ENCODE assay signal across 11 cellular contexts in the genomic region with DNA sequence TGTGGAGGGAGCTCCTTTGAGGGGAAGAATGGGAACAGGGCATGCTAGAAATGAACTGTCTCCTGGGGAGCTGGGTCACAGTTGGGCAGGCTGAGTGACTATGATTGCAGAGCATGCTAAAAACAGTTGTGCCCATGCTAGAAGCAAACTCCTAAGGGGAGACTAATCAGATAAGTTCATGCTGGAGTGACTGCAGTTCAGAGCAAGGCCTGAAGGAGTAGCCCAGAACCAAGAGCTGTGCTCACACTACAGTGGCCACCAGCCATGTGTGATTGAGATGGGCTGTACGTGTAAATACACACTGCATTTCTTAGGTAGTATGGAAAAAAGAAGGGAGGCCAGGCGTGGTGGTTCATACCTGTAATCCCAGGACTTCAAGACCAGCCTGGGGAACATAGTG. TPM values are rescaled to one million over a fixed set of nuclear protein-coding genes. Genes with fewer than 3 reads are reported as not detected.
DNase-seq lines count a peak whose midpoint lies in the region; ATAC-seq and TF ChIP-seq lines count a peak whose summit lies in the region.
"Had no signal": no experiment of that assay in that cellular context is flagged by ENCODE, and none has a peak within 500 bp of the region (broad histone marks: within the 10 kb centered on the region; RNA-seq: fewer than 3 reads in every experiment).

No MANE protein-coding gene starts in this region.

- H4K8ac ChIP-seq in H9 (replicated peaks; ENCODE audit: insufficient read length, low read depth, low read length): no peak overlapping the region

- no peaks in the 10 kb centered on the region for H3K4me1 ChIP-seq in H9 (ENCODE audit: insufficient read depth, low read length)

- H2BK5ac ChIP-seq in H9 (ENCODE audit: insufficient read length, low read length): no peak overlapping the region

- no peak for TF ChIP-seq CTCF in CD4-positive, alpha-beta T cell (IDR thresholded peaks at IDR 0.05)
- peak; percentile 27; the same call in 1 of the 3 replicates for TF ChIP-seq CTCF in H9 (conservative IDR thresholded peaks at IDR 0.05)
- TF ChIP-seq CTCF in activated CD8-positive, alpha-beta T cell treated with anti-CD3 and anti-CD28 coated beads for 36 hours (IDR thresholded peaks at IDR 0.05): peak; percentile 28

- no peaks in the 10 kb centered on the region for H3K79me1 ChIP-seq in H9 (ENCODE audit: insufficient read depth, low read depth, low read length, poor library complexity, severe bottlenecking)

- no peak overlapping the region for H2BK120ac ChIP-seq in H9 (ENCODE audit: low read depth, low read length, poor library complexity, severe bottlenecking)

- H3K18ac ChIP-seq in H9 (ENCODE audit: insufficient read length, low read depth, low read length): no peak overlapping the region

- peaks cover 83% of the 10 kb centered on the region for H3K36me3 Mint-ChIP-seq in CD4-positive, alpha-beta T cell (ENCODE audit: low read depth)
- peaks cover 15 to 52% (median 49%) of the 10 kb centered on the region in 3 experiments; a peak in 6 of 7 replicates for H3K36me3 Mint-ChIP-seq in H9 (ENCODE audit: insufficient read depth in 1 of 3, low read depth in 3 of 3)
- peaks cover 37% of the 10 kb centered on the region for H3K36me3 Mint-ChIP-seq in activated CD8-positive, alpha-beta T cell treated with anti-CD3 and anti-CD28 coated beads for 36 hours (ENCODE audit: low read depth)
- H3K36me3 Mint-ChIP-seq in naive thymus-derived CD8-positive, alpha-beta T cell: peaks cover 5 to 81% (median 8%) of the 10 kb centered on the region in 3 donors

- no peaks in the 10 kb centered on the region for H3K9me3 Mint-ChIP-seq in CD4-positive, alpha-beta T cell
- H3K9me3 Mint-ChIP-seq in H9: peaks cover 2 to 3% of the 10 kb centered on the region in 2 experiments; a peak in 2 of 5 replicates
- H3K9me3 Mint-ChIP-seq in activated CD8-positive, alpha-beta T cell treated with anti-CD3 and anti-CD28 coated beads for 36 hours: no peaks in the 10 kb centered on the region
- peaks cover 0 to 5% (median 0%) of the 10 kb centered on the region in 9 donors for H3K9me3 Mint-ChIP-seq in naive thymus-derived CD8-positive, alpha-beta T cell

- no peak overlapping the region for H3K23ac ChIP-seq in H9 (ENCODE audit: insufficient read length, low read depth, low read length)

- H3K4me2 ChIP-seq in H9 (ENCODE audit: insufficient read depth, insufficient read length, low read length): no peak overlapping the region

- H3T11ph ChIP-seq in H9 (ENCODE audit: low read length): no peak overlapping the region

- H3K27ac Mint-ChIP-seq in CD4-positive, alpha-beta T cell: no peak overlapping the region
- no peak overlapping the region for H3K27ac Mint-ChIP-seq in H9
- no peak overlapping the region for H3K27ac Mint-ChIP-seq in activated CD8-positive, alpha-beta T cell treated with anti-CD3 and anti-CD28 coated beads for 36 hours
- H3K27ac Mint-ChIP-seq in naive thymus-derived CD8-positive, alpha-beta T cell: peak overlapping the region in 1 of 10 donors; percentile 49

- H3K27me3 ChIP-seq in CD4-positive, alpha-beta T cell (ENCODE audit: control insufficient read depth, insufficient read depth, low read length): no peaks in the 10 kb centered on the region
- H3K27me3 ChIP-seq in H9 (ENCODE audit: insufficient read depth, low read length): no peaks in the 10 kb centered on the region
- H3K27me3 ChIP-seq: gastroesophageal sphincter, testis had no signal

- intact Hi-C loops in CD4-positive, alpha-beta T cell (cut with DNase I, micrococcal nuclease): no loop called here
- intact Hi-C loops in activated CD8-positive, alpha-beta T cell treated with anti-CD3 and anti-CD28 coated beads for 36 hours (cut with micrococcal nuclease): no loop called here

- no peak overlapping the region for H3K4ac ChIP-seq in H9 (ENCODE audit: low read depth, low read length)

- no peaks in the 10 kb centered on the region for H3K27me3 Mint-ChIP-seq in CD4-positive, alpha-beta T cell
- no peaks in the 10 kb centered on the region for H3K27me3 Mint-ChIP-seq in H9 (ENCODE audit: low read depth)
- H3K27me3 Mint-ChIP-seq in activated CD8-positive, alpha-beta T cell treated with anti-CD3 and anti-CD28 coated beads for 36 hours: no peaks in the 10 kb centered on the region
- H3K27me3 Mint-ChIP-seq in naive thymus-derived CD8-positive, alpha-beta T cell: no peaks in the 10 kb centered on the region

- no peaks in the 10 kb centered on the region for H3K9me3 ChIP-seq in CD4-positive, alpha-beta T cell (ENCODE audit: control insufficient read depth, low read length)
- H3K9me3 ChIP-seq in H9 (ENCODE audit: control insufficient read depth, low read depth, low read length): no peaks in the 10 kb centered on the region
- H3K9me3 ChIP-seq: testis had no signal

- H4K20me1 ChIP-seq in H9 (ENCODE audit: control insufficient read depth, insufficient read depth, insufficient read length): no peaks in the 10 kb centered on the region

- no peak overlapping the region for H2BK15ac ChIP-seq in H9 (ENCODE audit: low read depth, low read length)

- H4K5ac ChIP-seq in H9 (ENCODE audit: insufficient read length, low read depth, low read length): no peak overlapping the region

- no peak overlapping the region for H2BK20ac ChIP-seq in H9 (ENCODE audit: low read depth, low read length, poor library complexity, severe bottlenecking)

- CTCF ChIA-PET in CD4-positive, alpha-beta T cell (lab: Charles Lee): no interaction called here
- CTCF ChIA-PET in activated CD8-positive, alpha-beta T cell treated with anti-CD3 and anti-CD28 coated beads for 36 hours (lab: Charles Lee): interaction anchor here (0.8 to 4.5 kb wide), 4 partner anchors 17 to 71 kb away, joined by 3 to 33 read pairs (median 4); no protein-coding TSS in a partner anchor
- CTCF ChIA-PET in HEK293T (lab: Yijun Ruan, JAX): no interaction called here

- no peak overlapping the region for H3K27ac ChIP-seq in CD4-positive, alpha-beta T cell (ENCODE audit: low read depth, low read length)
- H3K27ac ChIP-seq in H9 (ENCODE audit: insufficient read length, low read depth, low read length): no peak overlapping the region
- H3K27ac ChIP-seq: gastroesophageal sphincter, testis had no signal

- no peak overlapping the region for H2AK5ac ChIP-seq in H9 (ENCODE audit: insufficient read length, low read length)

- H3K23me2 ChIP-seq in H9 (ENCODE audit: insufficient read length, low read depth, low read length, poor library complexity, severe bottlenecking): no peaks in the 10 kb centered on the region

- peaks cover 10% of the 10 kb centered on the region for H3K4me1 Mint-ChIP-seq in CD4-positive, alpha-beta T cell (ENCODE audit: low read depth)
- H3K4me1 Mint-ChIP-seq in H9: peaks cover under 1 to 12% of the 10 kb centered on the region in 2 experiments; a peak in 2 of 4 replicates
- peaks cover 5% of the 10 kb centered on the region for H3K4me1 Mint-ChIP-seq in activated CD8-positive, alpha-beta T cell treated with anti-CD3 and anti-CD28 coated beads for 36 hours (ENCODE audit: low read depth)
- peaks cover 15 to 24% (median 20%) of the 10 kb centered on the region in 4 donors for H3K4me1 Mint-ChIP-seq in naive thymus-derived CD8-positive, alpha-beta T cell

- no peak overlapping the region; the same call in 1 of the 2 replicates for H3K14ac ChIP-seq in H9 (ENCODE audit: insufficient read depth, low read length)

- peak; percentile 66 for ATAC-seq in CD4-positive, alpha-beta T cell (ENCODE audit: poor library complexity)
- ATAC-seq in activated CD8-positive, alpha-beta T cell treated with anti-CD3 and anti-CD28 coated beads for 36 hours: peak; percentile 43
- peak; percentile 39 to 65 for ATAC-seq in naive thymus-derived CD8-positive, alpha-beta T cell
- no peak for ATAC-seq in HG02885 (IDR thresholded peaks at IDR 0.05; ENCODE audit: poor library complexity, unreplicated experiment)
- ATAC-seq: gastroesophageal sphincter had no signal

- no peaks in the 10 kb centered on the region for H3K79me2 ChIP-seq in H9 (ENCODE audit: insufficient read depth, low read length)

- no peak overlapping the region for H2AFZ ChIP-seq in H9 (ENCODE audit: low read length)

- no CpG with 5 or more reads among the region's 2 CpGs for WGBS in H9 (ENCODE audit: extremely low coverage, insufficient read length, low lambda C conversion rate)

- H3K56ac ChIP-seq in H9 (ENCODE audit: insufficient read length, low read depth, low read length): no peak overlapping the region

- no peak overlapping the region for H4K91ac ChIP-seq in H9 (ENCODE audit: insufficient read length, low read depth, low read length)

- no peak overlapping the region for H2BK12ac ChIP-seq in H9 (ENCODE audit: insufficient read length, low read depth, low read length)

- DNase-seq in CD4-positive, alpha-beta T cell: no peak
- DNase-seq in H9: no peak
- DNase-seq in activated CD8-positive, alpha-beta T cell treated with anti-CD3 and anti-CD28 coated beads for 36 hours: no peak
- no peak for DNase-seq in naive thymus-derived CD8-positive, alpha-beta T cell
- no peak for DNase-seq in NCI-H748 (lab: John Stamatoyannopoulos, UW; ENCODE audit: unreplicated experiment)
- DNase-seq in HEK293T (ENCODE audit: extremely low spot score): no peak
- no peak for DNase-seq in stimulated activated CD4-positive, alpha-beta T cell treated with anti-CD3 and anti-CD28 coated beads, Interleukin-12 subunit alpha, Interleukin-12 subunit beta, amount 100 ng/mL, for 4 hours
- DNase-seq: activated gamma-delta T cell, testis had no signal

- POLR2A ChIA-PET in CD4-positive, alpha-beta T cell (lab: Charles Lee): no interaction called here
- POLR2A ChIA-PET in activated CD8-positive, alpha-beta T cell treated with anti-CD3 and anti-CD28 coated beads for 36 hours (lab: Charles Lee): interaction anchor here (0.8 to 1.9 kb wide), 3 partner anchors 9 to 26 kb away, joined by 3 to 10 read pairs (median 6); no protein-coding TSS in a partner anchor
- POLR2A ChIA-PET in naive thymus-derived CD8-positive, alpha-beta T cell (lab: Charles Lee): interaction anchor here (0.8 to 1.0 kb wide), 4 partner anchors 9 to 276 kb away, joined by 3 to 5 read pairs (median 3); a partner anchor contains a TSS
- POLR2A ChIA-PET in HEK293T (lab: Yijun Ruan, JAX): no interaction called here

- no peak overlapping the region for H3K9ac ChIP-seq in H9 (ENCODE audit: extremely low read depth, insufficient read length, low read length)

- H3K4me3 Mint-ChIP-seq in CD4-positive, alpha-beta T cell: no peak overlapping the region
- no peak overlapping the region; a peak in 1 of 5 replicates for H3K4me3 Mint-ChIP-seq in H9
- H3K4me3 Mint-ChIP-seq in activated CD8-positive, alpha-beta T cell treated with anti-CD3 and anti-CD28 coated beads for 36 hours: no peak overlapping the region
- no peak overlapping the region for H3K4me3 Mint-ChIP-seq in naive thymus-derived CD8-positive, alpha-beta T cell

RNA-seq across cellular contexts. Expression of a gene that starts 10.3 kb away (rescaled TPM):
- 10 to 100 TPM; 46.7 to 52.6 TPM for total RNA-seq in CD4-positive, alpha-beta T cell
- 31.6 and 41.9 TPM in 2 replicates for total RNA-seq in H9 (2021)
- 10 to 100 TPM; 12.1 to 14.8 TPM for total RNA-seq in activated CD8-positive, alpha-beta T cell treated with anti-CD3 and anti-CD28 coated beads for 36 hours
- 10 to 100 TPM; 52.2 to 57.1 TPM for total RNA-seq in naive thymus-derived CD8-positive, alpha-beta T cell
- under 1 TPM in 2 of 3 donors, not detected in 1; 0.07 to 0.22 TPM for polyA plus RNA-seq in naive thymus-derived CD8-positive, alpha-beta T cell

RNA-seq across cellular contexts. Expression of a gene that starts 11.6 kb away (rescaled TPM):
- 10 to 100 TPM; 93.1 to 97.5 TPM for total RNA-seq in CD4-positive, alpha-beta T cell
- 29.8 and 30.2 TPM in 2 replicates for total RNA-seq in H9 (2021)
- 10 to 100 TPM; 36.9 to 38.8 TPM for total RNA-seq in activated CD8-positive, alpha-beta T cell treated with anti-CD3 and anti-CD28 coated beads for 36 hours
- total RNA-seq in naive thymus-derived CD8-positive, alpha-beta T cell: 100 to 1,000 TPM; 102 to 110 TPM
- polyA plus RNA-seq in naive thymus-derived CD8-positive, alpha-beta T cell: 10 to 100 TPM; 29.8 to 42.8 (median 30.3) TPM

RNA-seq across cellular contexts. Expression of a gene that starts 29.0 kb away (rescaled TPM):
- total RNA-seq in CD4-positive, alpha-beta T cell: 10 to 100 TPM; 28.7 to 30.2 TPM
- 15.4 and 16.5 TPM in 2 replicates for total RNA-seq in H9 (2021)
- total RNA-seq in activated CD8-positive, alpha-beta T cell treated with anti-CD3 and anti-CD28 coated beads for 36 hours: 10 to 100 TPM; 34.3 to 34.9 TPM
- total RNA-seq in naive thymus-derived CD8-positive, alpha-beta T cell: 10 to 100 TPM; 47.0 to 47.5 TPM
- polyA plus RNA-seq in naive thymus-derived CD8-positive, alpha-beta T cell: 10 to 100 TPM; 19.8 to 34.4 (median 22.1) TPM

RNA-seq across cellular contexts. Expression of a gene that starts 33.3 kb away (rescaled TPM):
- total RNA-seq in CD4-positive, alpha-beta T cell: 1 to 10 TPM; 2.5 to 2.6 TPM
- total RNA-seq in H9 (2021): 1.8 and 2.1 TPM in 2 replicates
- total RNA-seq in activated CD8-positive, alpha-beta T cell treated with anti-CD3 and anti-CD28 coated beads for 36 hours: 10 to 100 TPM; 14.2 to 15.0 TPM
- 10 to 100 TPM in 1 of 2 experiments, 1 to 10 TPM in 1; 9.4 to 10.2 TPM for total RNA-seq in naive thymus-derived CD8-positive, alpha-beta T cell
- polyA plus RNA-seq in naive thymus-derived CD8-positive, alpha-beta T cell: 1 to 10 TPM; 2.1 to 5.4 (median 4.4) TPM

RNA-seq across cellular contexts. Expression of a gene that starts 42.8 kb away (rescaled TPM):
- 1 to 10 TPM; 2.9 to 3.3 TPM for total RNA-seq in CD4-positive, alpha-beta T cell
- total RNA-seq in H9 (2021): 9.0 and 11.6 TPM in 2 replicates
- total RNA-seq in activated CD8-positive, alpha-beta T cell treated with anti-CD3 and anti-CD28 coated beads for 36 hours: 1 to 10 TPM; 1.7 to 2.5 TPM
- 1 to 10 TPM; 1.8 to 2.0 TPM for total RNA-seq in naive thymus-derived CD8-positive, alpha-beta T cell
- polyA plus RNA-seq in naive thymus-derived CD8-positive, alpha-beta T cell: under 1 TPM in 2 of 3 donors, not detected in 1; 0.28 to 0.46 TPM

Comparison
In these comparisons a context has a peak if more than half of its experiments do, and no peak if none do; other contexts are left out.
1. POLR2A ChIA-PET loops: an anchor here in activated CD8-positive, alpha-beta T cell treated with anti-CD3 and anti-CD28 coated beads for 36 hours (0.8 to 1.9 kb wide) and naive thymus-derived CD8-positive, alpha-beta T cell (0.8 to 1.0 kb wide); none called in CD4-positive, alpha-beta T cell and HEK293T.